33 cellular contexts compared by ENCODE assay signal in genomic region chr2:206239157-206239556, GRCh38.
"Had no signal": no experiment of that assay in that cellular context is flagged by ENCODE, and none has a peak within 500 bp of the region (broad histone marks: within the 10 kb centered on the region; RNA-seq: fewer than 3 reads in every experiment).

No MANE protein-coding gene starts in this region.

- H3K4me2 ChIP-seq: smooth muscle cell had no signal

- H3K27ac Mint-ChIP-seq: naive thymus-derived CD8-positive, alpha-beta T cell; natural killer cell treated with Interleukin-12 subunit alpha and Interleukin-12 subunit beta and Interleukin-15 and Interleukin-18, amount 100 ng/mL, for 72 hours; nephron progenitor cell; progenitor cell of endocrine pancreas; stimulated activated memory B cell treated with anti-CD40 and anti-IgM and Interleukin-4, amounts not matched to agents 10 μg/mL and 1 μg/mL and 100 μg/mL, for 72 hours; stimulated activated naive CD8-positive, alpha-beta T cell treated with anti-CD3 and anti-CD28 coated beads, Interleukin-15, amount 100 ng/mL, for 72 hours; type B pancreatic cell had no signal

- H3K27me3 ChIP-seq: ovary, suprapubic skin, testis, transverse colon had no signal

- H3K36me3 ChIP-seq: neutrophil, ovary, spleen, suprapubic skin, tibial artery, transverse colon, upper lobe of right lung, uterus had no signal

- H3K27me3 Mint-ChIP-seq: progenitor cell of endocrine pancreas; stimulated activated memory B cell treated with anti-CD40 and anti-IgM and Interleukin-4, amounts not matched to agents 10 μg/mL and 1 μg/mL and 100 μg/mL, for 72 hours; type B pancreatic cell had no signal

- H3K4me3 Mint-ChIP-seq: naive thymus-derived CD8-positive, alpha-beta T cell; natural killer cell treated with Interleukin-12 subunit alpha and Interleukin-12 subunit beta and Interleukin-15 and Interleukin-18, amount 100 ng/mL, for 72 hours; nephron progenitor cell; neural crest cell; stimulated activated memory B cell treated with anti-CD40 and anti-IgM and Interleukin-4, amounts not matched to agents 10 μg/mL and 1 μg/mL and 100 μg/mL, for 72 hours; stimulated activated naive CD8-positive, alpha-beta T cell treated with anti-CD3 and anti-CD28 coated beads, Interleukin-15, amount 100 ng/mL, for 72 hours; type B pancreatic cell had no signal

- H3K4me1 ChIP-seq: parathyroid adenoma, psoas muscle, spleen, suprapubic skin, testis, tibial artery, transverse colon, upper lobe of right lung, uterus had no signal

- ATAC-seq: naive thymus-derived CD8-positive, alpha-beta T cell; psoas muscle; right cardiac atrium; sciatic nerve; stimulated activated memory B cell treated with anti-CD40 and anti-IgM and Interleukin-4, amounts not matched to agents 10 μg/mL and 1 μg/mL and 100 μg/mL, for 72 hours; stimulated activated naive CD8-positive, alpha-beta T cell treated with anti-CD3 and anti-CD28 coated beads, Interleukin-15, amount 100 ng/mL, for 72 hours; stimulated activated naive CD8-positive, alpha-beta T cell treated with anti-CD3 and anti-CD28 coated beads, Interleukin-15, Interleukin-2, amounts not matched to agents 100 U/mL and 50 U/mL, for 24 hours; upper lobe of right lung had no signal

- H3K4me3 ChIP-seq: ovary, psoas muscle, skin epidermis, smooth muscle cell, spleen, suprapubic skin, testis, tibial artery, transverse colon, upper lobe of right lung, uterus had no signal

- DNase-seq: naive thymus-derived CD8-positive, alpha-beta T cell; nephron progenitor cell; nucleus accumbens; ovary; posterior cingulate gyrus; psoas muscle; right cardiac atrium; spleen; stimulated activated CD4-positive, alpha-beta T cell treated with anti-CD3 and anti-CD28 coated beads, Interleukin-12 subunit alpha, Interleukin-12 subunit beta, amount 100 ng/mL, for 4 hours; stimulated activated CD4-positive, alpha-beta T cell treated with anti-CD3 and anti-CD28 coated beads, Interleukin-1b, Interleukin-23, amount 100 ng/mL, for 48 hours; stimulated activated CD4-positive, alpha-beta T cell treated with anti-CD3 and anti-CD28 coated beads, Interleukin-4, amount 100 ng/mL, for 1 hour; stimulated activated CD4-positive, alpha-beta T cell treated with anti-CD3 and anti-CD28 coated beads, Interleukin-4, amount 100 ng/mL, for 4 hours; stimulated activated CD8-positive, alpha-beta memory T cell treated with anti-CD3 and anti-CD28 coated beads, Interleukin-4, amount 100 ng/mL, for 48 hours; stimulated activated naive CD4-positive, alpha-beta T cell; stimulated activated naive CD8-positive, alpha-beta T cell treated with anti-CD3 and anti-CD28 coated beads, Interleukin-15, amount 100 ng/mL, for 72 hours; stimulated activated naive CD8-positive, alpha-beta T cell treated with anti-CD3 and anti-CD28 coated beads, Interleukin-15, Interleukin-2, amounts not matched to agents 100 U/mL and 50 U/mL, for 24 hours; substantia nigra; testis; tibial artery; transverse colon; upper lobe of right lung; uterus had no signal

- H3K27ac ChIP-seq: neutrophil, ovary, parathyroid adenoma, psoas muscle, skin epidermis, spleen, suprapubic skin, testis, tibial artery, transverse colon, upper lobe of right lung, uterus had no signal

- H3K4me1 Mint-ChIP-seq: naive thymus-derived CD8-positive, alpha-beta T cell; neural crest cell; stimulated activated memory B cell treated with anti-CD40 and anti-IgM and Interleukin-4, amounts not matched to agents 10 μg/mL and 1 μg/mL and 100 μg/mL, for 72 hours; stimulated activated naive CD8-positive, alpha-beta T cell treated with anti-CD3 and anti-CD28 coated beads, Interleukin-15, amount 100 ng/mL, for 72 hours had no signal

- H3K9me3 Mint-ChIP-seq: natural killer cell treated with Interleukin-12 subunit alpha and Interleukin-12 subunit beta and Interleukin-15 and Interleukin-18, amount 100 ng/mL, for 72 hours; stimulated activated naive CD8-positive, alpha-beta T cell treated with anti-CD3 and anti-CD28 coated beads, Interleukin-15, amount 100 ng/mL, for 72 hours had no signal

- H2AFZ ChIP-seq: parathyroid adenoma had no signal

- H3K9me3 ChIP-seq: neutrophil, ovary, psoas muscle, suprapubic skin, testis, tibial artery, transverse colon, upper lobe of right lung, uterus had no signal

- H3K79me2 ChIP-seq: parathyroid adenoma had no signal

- H3K9ac ChIP-seq: parathyroid adenoma had no signal

- H3K36me3 Mint-ChIP-seq: naive thymus-derived CD8-positive, alpha-beta T cell; natural killer cell treated with Interleukin-12 subunit alpha and Interleukin-12 subunit beta and Interleukin-15 and Interleukin-18, amount 100 ng/mL, for 72 hours; stimulated activated memory B cell treated with anti-CD40 and anti-IgM and Interleukin-4, amounts not matched to agents 10 μg/mL and 1 μg/mL and 100 μg/mL, for 72 hours; type B pancreatic cell had no signal
